1 cellular context compared by ENCODE assay signal in the genomic region with DNA sequence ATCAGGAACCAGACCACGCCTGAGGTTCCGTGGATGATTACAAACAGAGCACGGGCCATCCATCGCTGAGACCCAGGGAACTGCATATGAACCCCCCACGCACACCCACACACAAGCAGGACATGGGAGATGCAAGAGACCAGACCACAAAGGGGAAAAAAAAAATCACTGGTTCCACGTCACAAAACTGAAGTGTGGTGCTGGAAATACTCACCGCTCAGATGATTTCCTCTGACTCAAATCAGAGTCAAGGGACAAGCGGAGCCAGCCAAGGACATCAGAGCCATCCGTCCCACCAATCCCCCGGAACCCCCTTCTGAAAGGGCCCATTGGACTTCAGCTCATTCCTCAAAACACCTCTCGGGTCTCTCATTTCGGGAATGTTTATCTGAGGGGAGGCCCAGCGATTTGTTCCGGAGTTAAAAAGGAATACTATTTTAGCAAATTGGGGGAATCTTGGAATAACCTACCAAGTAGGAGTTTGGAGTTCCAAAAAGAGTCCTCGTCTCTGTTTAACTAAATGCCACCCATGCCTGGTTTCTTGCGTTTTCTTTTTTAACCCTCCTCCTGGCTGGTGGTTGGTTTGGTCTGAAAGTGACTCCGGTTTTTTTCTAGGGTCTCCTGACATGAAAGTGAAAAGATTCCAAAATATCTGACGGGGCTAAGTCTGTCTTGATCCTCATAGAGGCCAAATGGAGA.
TF ChIP-seq lines count a peak whose summit lies in the region.

No MANE protein-coding gene starts in this region.

TF ChIP-seq in GM12878, 131 proteins besides CTCF, POLR2A, EP300 and RAD21 (continued from another document and continues in another):
- TF ChIP-seq, protein P1, sequence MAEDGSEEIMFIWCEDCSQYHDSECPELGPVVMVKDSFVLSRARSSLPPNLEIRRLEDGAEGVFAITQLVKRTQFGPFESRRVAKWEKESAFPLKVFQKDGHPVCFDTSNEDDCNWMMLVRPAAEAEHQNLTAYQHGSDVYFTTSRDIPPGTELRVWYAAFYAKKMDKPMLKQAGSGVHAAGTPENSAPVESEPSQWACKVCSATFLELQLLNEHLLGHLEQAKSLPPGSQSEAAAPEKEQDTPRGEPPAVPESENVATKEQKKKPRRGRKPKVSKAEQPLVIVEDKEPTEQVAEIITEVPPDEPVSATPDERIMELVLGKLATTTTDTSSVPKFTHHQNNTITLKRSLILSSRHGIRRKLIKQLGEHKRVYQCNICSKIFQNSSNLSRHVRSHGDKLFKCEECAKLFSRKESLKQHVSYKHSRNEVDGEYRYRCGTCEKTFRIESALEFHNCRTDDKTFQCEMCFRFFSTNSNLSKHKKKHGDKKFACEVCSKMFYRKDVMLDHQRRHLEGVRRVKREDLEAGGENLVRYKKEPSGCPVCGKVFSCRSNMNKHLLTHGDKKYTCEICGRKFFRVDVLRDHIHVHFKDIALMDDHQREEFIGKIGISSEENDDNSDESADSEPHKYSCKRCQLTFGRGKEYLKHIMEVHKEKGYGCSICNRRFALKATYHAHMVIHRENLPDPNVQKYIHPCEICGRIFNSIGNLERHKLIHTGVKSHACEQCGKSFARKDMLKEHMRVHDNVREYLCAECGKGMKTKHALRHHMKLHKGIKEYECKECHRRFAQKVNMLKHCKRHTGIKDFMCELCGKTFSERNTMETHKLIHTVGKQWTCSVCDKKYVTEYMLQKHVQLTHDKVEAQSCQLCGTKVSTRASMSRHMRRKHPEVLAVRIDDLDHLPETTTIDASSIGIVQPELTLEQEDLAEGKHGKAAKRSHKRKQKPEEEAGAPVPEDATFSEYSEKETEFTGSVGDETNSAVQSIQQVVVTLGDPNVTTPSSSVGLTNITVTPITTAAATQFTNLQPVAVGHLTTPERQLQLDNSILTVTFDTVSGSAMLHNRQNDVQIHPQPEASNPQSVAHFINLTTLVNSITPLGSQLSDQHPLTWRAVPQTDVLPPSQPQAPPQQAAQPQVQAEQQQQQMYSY (CRISPR knock-in tag; IDR thresholded peaks at IDR 0.05), result no peak
- TF ChIP-seq RBBP5 (conservative IDR thresholded peaks at IDR 0.05), result no peak
- 0 out of 2 replicates have a peak, but pooled peaks have one; percentile 15 for TF ChIP-seq SMC3 (IDR thresholded peaks at IDR 0.05; ENCODE audit: borderline replicate concordance, low read length)
- no peak for TF ChIP-seq HCFC1 (IDR thresholded peaks at IDR 0.05; ENCODE audit: low read length)
- peak in 1 of 2 experiments; percentile 97; a peak in 2 of 3 replicates for TF ChIP-seq EGR1 (IDR thresholded peaks at IDR 0.05; ENCODE audit: borderline replicate concordance in 1 of 2, low read depth in 2 of 2, low read length in 2 of 2)
- TF ChIP-seq ETV6 (conservative IDR thresholded peaks at IDR 0.05 in 1 of 2, IDR thresholded peaks at IDR 0.05 in 1 of 2; ENCODE audit: borderline replicate concordance in 1 of 2, low read depth in 1 of 2), result peak in 1 of 2 experiments; percentile 79; a peak in 2 of 4 replicates
- TF ChIP-seq TCF7 (IDR thresholded peaks at IDR 0.05; ENCODE audit: borderline replicate concordance), result no peak
- TF ChIP-seq JUNB (IDR thresholded peaks at IDR 0.05), result peak; percentile 77
- TF ChIP-seq, protein P2, sequence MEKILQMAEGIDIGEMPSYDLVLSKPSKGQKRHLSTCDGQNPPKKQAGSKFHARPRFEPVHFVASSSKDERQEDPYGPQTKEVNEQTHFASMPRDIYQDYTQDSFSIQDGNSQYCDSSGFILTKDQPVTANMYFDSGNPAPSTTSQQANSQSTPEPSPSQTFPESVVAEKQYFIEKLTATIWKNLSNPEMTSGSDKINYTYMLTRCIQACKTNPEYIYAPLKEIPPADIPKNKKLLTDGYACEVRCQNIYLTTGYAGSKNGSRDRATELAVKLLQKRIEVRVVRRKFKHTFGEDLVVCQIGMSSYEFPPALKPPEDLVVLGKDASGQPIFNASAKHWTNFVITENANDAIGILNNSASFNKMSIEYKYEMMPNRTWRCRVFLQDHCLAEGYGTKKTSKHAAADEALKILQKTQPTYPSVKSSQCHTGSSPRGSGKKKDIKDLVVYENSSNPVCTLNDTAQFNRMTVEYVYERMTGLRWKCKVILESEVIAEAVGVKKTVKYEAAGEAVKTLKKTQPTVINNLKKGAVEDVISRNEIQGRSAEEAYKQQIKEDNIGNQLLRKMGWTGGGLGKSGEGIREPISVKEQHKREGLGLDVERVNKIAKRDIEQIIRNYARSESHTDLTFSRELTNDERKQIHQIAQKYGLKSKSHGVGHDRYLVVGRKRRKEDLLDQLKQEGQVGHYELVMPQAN (conservative IDR thresholded peaks at IDR 0.05), result peak; percentile 50
- TF ChIP-seq CHD4 (IDR thresholded peaks at IDR 0.05), result no peak
- TF ChIP-seq BMI1 (IDR thresholded peaks at IDR 0.05; ENCODE audit: borderline replicate concordance), result no peak
- TF ChIP-seq, protein P3, sequence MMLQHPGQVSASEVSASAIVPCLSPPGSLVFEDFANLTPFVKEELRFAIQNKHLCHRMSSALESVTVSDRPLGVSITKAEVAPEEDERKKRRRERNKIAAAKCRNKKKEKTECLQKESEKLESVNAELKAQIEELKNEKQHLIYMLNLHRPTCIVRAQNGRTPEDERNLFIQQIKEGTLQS (IDR thresholded peaks at IDR 0.05; ENCODE audit: borderline replicate concordance, extremely low read depth, low read depth, low read length), result no peak
- no peak; the same call in 1 of the 2 replicates for TF ChIP-seq POLR2AphosphoS2 (IDR thresholded peaks at IDR 0.05; ENCODE audit: low read depth, low read length)
- TF ChIP-seq RAD51 (IDR thresholded peaks at IDR 0.05), result no peak
- TF ChIP-seq TAF1 (IDR thresholded peaks at IDR 0.05; ENCODE audit: borderline replicate concordance, low read depth, low read length), result peak; percentile 47
- peak; percentile 90 for TF ChIP-seq CREB1 (IDR thresholded peaks at IDR 0.05; ENCODE audit: low read depth)
- TF ChIP-seq MTA2 (IDR thresholded peaks at IDR 0.05; ENCODE audit: low read depth), result peak; percentile 68; the same call in 1 of the 2 replicates
- TF ChIP-seq ZNF384 (IDR thresholded peaks at IDR 0.05; ENCODE audit: borderline replicate concordance, low read depth, low read length), result peak; percentile 92
- TF ChIP-seq, protein P4, sequence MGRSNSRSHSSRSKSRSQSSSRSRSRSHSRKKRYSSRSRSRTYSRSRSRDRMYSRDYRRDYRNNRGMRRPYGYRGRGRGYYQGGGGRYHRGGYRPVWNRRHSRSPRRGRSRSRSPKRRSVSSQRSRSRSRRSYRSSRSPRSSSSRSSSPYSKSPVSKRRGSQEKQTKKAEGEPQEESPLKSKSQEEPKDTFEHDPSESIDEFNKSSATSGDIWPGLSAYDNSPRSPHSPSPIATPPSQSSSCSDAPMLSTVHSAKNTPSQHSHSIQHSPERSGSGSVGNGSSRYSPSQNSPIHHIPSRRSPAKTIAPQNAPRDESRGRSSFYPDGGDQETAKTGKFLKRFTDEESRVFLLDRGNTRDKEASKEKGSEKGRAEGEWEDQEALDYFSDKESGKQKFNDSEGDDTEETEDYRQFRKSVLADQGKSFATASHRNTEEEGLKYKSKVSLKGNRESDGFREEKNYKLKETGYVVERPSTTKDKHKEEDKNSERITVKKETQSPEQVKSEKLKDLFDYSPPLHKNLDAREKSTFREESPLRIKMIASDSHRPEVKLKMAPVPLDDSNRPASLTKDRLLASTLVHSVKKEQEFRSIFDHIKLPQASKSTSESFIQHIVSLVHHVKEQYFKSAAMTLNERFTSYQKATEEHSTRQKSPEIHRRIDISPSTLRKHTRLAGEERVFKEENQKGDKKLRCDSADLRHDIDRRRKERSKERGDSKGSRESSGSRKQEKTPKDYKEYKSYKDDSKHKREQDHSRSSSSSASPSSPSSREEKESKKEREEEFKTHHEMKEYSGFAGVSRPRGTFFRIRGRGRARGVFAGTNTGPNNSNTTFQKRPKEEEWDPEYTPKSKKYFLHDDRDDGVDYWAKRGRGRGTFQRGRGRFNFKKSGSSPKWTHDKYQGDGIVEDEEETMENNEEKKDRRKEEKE (IDR thresholded peaks at IDR 0.05), result 0 out of 2 replicates have a peak, but pooled peaks have one; percentile 66
- TF ChIP-seq SREBF2 (IDR thresholded peaks at IDR 0.05; ENCODE audit: low read length), result no peak
- no peak for TF ChIP-seq SREBF1 (IDR thresholded peaks at IDR 0.05; ENCODE audit: low read length)
- TF ChIP-seq, protein P5, sequence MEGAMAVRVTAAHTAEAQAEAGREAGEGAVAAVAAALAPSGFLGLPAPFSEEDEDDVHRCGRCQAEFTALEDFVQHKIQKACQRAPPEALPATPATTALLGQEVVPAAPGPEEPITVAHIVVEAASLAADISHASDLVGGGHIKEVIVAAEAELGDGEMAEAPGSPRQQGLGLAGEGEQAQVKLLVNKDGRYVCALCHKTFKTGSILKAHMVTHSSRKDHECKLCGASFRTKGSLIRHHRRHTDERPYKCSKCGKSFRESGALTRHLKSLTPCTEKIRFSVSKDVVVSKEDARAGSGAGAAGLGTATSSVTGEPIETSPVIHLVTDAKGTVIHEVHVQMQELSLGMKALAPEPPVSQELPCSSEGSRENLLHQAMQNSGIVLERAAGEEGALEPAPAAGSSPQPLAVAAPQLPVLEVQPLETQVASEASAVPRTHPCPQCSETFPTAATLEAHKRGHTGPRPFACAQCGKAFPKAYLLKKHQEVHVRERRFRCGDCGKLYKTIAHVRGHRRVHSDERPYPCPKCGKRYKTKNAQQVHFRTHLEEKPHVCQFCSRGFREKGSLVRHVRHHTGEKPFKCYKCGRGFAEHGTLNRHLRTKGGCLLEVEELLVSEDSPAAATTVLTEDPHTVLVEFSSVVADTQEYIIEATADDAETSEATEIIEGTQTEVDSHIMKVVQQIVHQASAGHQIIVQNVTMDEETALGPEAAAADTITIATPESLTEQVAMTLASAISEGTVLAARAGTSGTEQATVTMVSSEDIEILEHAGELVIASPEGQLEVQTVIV (IDR thresholded peaks at IDR 0.05; ENCODE audit: borderline replicate concordance, partially characterized antibody), result no peak
- TF ChIP-seq, protein P6, sequence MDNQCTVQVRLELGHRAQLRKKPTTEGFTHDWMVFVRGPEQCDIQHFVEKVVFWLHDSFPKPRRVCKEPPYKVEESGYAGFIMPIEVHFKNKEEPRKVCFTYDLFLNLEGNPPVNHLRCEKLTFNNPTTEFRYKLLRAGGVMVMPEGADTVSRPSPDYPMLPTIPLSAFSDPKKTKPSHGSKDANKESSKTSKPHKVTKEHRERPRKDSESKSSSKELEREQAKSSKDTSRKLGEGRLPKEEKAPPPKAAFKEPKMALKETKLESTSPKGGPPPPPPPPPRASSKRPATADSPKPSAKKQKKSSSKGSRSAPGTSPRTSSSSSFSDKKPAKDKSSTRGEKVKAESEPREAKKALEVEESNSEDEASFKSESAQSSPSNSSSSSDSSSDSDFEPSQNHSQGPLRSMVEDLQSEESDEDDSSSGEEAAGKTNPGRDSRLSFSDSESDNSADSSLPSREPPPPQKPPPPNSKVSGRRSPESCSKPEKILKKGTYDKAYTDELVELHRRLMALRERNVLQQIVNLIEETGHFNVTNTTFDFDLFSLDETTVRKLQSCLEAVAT (IDR thresholded peaks at IDR 0.05), result peak; percentile 8; the same call in 1 of the 2 replicates
- peak; percentile 66 for TF ChIP-seq NFIC (IDR thresholded peaks at IDR 0.05; ENCODE audit: low read depth, low read length)
- peak; percentile 93 for TF ChIP-seq IKZF1 (conservative IDR thresholded peaks at IDR 0.05)
- TF ChIP-seq SMAD5 (IDR thresholded peaks at IDR 0.05; ENCODE audit: low read depth), result no peak
- TF ChIP-seq NR2C1 (IDR thresholded peaks at IDR 0.05), result no peak
- TF ChIP-seq BHLHE40 (IDR thresholded peaks at IDR 0.05; ENCODE audit: borderline replicate concordance in 1 of 2, low read depth in 2 of 2, low read length in 1 of 2), result peak; percentile 78 to 87
- TF ChIP-seq MTA3 (IDR thresholded peaks at IDR 0.05; ENCODE audit: borderline replicate concordance, low read length), result no peak
- peak; percentile 55 for TF ChIP-seq KLF5 (IDR thresholded peaks at IDR 0.05; ENCODE audit: partially characterized antibody)
- TF ChIP-seq GATAD2B (conservative IDR thresholded peaks at IDR 0.05; ENCODE audit: low read depth), result no peak; the same call in 1 of the 2 replicates
- TF ChIP-seq, protein P7, sequence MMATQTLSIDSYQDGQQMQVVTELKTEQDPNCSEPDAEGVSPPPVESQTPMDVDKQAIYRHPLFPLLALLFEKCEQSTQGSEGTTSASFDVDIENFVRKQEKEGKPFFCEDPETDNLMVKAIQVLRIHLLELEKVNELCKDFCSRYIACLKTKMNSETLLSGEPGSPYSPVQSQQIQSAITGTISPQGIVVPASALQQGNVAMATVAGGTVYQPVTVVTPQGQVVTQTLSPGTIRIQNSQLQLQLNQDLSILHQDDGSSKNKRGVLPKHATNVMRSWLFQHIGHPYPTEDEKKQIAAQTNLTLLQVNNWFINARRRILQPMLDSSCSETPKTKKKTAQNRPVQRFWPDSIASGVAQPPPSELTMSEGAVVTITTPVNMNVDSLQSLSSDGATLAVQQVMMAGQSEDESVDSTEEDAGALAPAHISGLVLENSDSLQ (IDR thresholded peaks at IDR 0.05), result no peak
- TF ChIP-seq, protein P8, sequence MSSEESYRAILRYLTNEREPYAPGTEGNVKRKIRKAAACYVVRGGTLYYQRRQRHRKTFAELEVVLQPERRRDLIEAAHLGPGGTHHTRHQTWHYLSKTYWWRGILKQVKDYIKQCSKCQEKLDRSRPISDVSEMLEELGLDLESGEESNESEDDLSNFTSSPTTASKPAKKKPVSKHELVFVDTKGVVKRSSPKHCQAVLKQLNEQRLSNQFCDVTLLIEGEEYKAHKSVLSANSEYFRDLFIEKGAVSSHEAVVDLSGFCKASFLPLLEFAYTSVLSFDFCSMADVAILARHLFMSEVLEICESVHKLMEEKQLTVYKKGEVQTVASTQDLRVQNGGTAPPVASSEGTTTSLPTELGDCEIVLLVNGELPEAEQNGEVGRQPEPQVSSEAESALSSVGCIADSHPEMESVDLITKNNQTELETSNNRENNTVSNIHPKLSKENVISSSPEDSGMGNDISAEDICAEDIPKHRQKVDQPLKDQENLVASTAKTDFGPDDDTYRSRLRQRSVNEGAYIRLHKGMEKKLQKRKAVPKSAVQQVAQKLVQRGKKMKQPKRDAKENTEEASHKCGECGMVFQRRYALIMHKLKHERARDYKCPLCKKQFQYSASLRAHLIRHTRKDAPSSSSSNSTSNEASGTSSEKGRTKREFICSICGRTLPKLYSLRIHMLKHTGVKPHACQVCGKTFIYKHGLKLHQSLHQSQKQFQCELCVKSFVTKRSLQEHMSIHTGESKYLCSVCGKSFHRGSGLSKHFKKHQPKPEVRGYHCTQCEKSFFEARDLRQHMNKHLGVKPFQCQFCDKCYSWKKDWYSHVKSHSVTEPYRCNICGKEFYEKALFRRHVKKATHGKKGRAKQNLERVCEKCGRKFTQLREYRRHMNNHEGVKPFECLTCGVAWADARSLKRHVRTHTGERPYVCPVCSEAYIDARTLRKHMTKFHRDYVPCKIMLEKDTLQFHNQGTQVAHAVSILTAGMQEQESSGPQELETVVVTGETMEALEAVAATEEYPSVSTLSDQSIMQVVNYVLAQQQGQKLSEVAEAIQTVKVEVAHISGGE (CRISPR knock-in tag; IDR thresholded peaks at IDR 0.05), result no peak
- no peak for TF ChIP-seq CBX3 (IDR thresholded peaks at IDR 0.05; ENCODE audit: borderline replicate concordance, low read depth)
- TF ChIP-seq MEF2B (IDR thresholded peaks at IDR 0.05; ENCODE audit: partially characterized antibody, poor library complexity, severe bottlenecking), result peak; percentile 26
- TF ChIP-seq, protein P9, sequence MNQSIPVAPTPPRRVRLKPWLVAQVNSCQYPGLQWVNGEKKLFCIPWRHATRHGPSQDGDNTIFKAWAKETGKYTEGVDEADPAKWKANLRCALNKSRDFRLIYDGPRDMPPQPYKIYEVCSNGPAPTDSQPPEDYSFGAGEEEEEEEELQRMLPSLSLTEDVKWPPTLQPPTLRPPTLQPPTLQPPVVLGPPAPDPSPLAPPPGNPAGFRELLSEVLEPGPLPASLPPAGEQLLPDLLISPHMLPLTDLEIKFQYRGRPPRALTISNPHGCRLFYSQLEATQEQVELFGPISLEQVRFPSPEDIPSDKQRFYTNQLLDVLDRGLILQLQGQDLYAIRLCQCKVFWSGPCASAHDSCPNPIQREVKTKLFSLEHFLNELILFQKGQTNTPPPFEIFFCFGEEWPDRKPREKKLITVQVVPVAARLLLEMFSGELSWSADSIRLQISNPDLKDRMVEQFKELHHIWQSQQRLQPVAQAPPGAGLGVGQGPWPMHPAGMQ (IDR thresholded peaks at IDR 0.05; ENCODE audit: borderline replicate concordance), result no peak
- no peak for TF ChIP-seq KDM1A (IDR thresholded peaks at IDR 0.05; ENCODE audit: borderline replicate concordance)
